In genomic region chr19:8371011-8371804, GRCh38 we compare ENCODE assay signal across 18 cellular contexts. TPM values are rescaled to one million over a fixed set of nuclear protein-coding genes. Genes with fewer than 3 reads are reported as not detected.
A peak's percentile ranks its signal among the peaks of the same experiment; 100 is the strongest.
DNase-seq lines count a peak whose midpoint lies in the region; ATAC-seq and TF ChIP-seq lines count a peak whose summit lies in the region.
"Had no signal": no experiment of that assay in that cellular context is flagged by ENCODE, and none has a peak within 500 bp of the region (broad histone marks: within the 10 kb centered on the region; RNA-seq: fewer than 3 reads in every experiment).

No MANE protein-coding gene starts in this region.

- no peaks in the 10 kb centered on the region for H3K27me3 Mint-ChIP-seq in chondrocyte (ENCODE audit: low read depth)

- H2BK5ac ChIP-seq in mesenchymal stem cell (ENCODE audit: low read depth, low read length, poor library complexity, severe bottlenecking), result no peak overlapping the region

- H3K9ac ChIP-seq in mesenchymal stem cell (ENCODE audit: low read length), result peak overlapping the region; percentile 51
- H3K9ac ChIP-seq: neural progenitor cell had no signal

- no peak for TF ChIP-seq CTCF in chondrocyte (IDR thresholded peaks at IDR 0.05)
- TF ChIP-seq CTCF in tibial nerve (IDR thresholded peaks at IDR 0.05), result no peak

- DNase-seq in right cardiac atrium, result peak in 2 of 3 donors; percentile 51 to 73
- DNase-seq in cardiac septum (ENCODE audit: low spot score), result no peak
- DNase-seq in chondrocyte (ENCODE audit: low spot score), result peak; percentile 85
- DNase-seq in mesenchymal stem cell, result no peak
- no peak for DNase-seq in tibial nerve (ENCODE audit: low spot score in 2 of 2)
- DNase-seq in cortex of kidney (lab: John Stamatoyannopoulos, UW), result no peak
- DNase-seq in RKO (ENCODE audit: low spot score), result no peak
- DNase-seq: activated CD4-positive, CD25-positive, alpha-beta regulatory T cell; activated naive CD4-positive, alpha-beta T cell treated with anti-CD3 and anti-CD28 coated beads, Interleukin-2, amount 10 ng/mL, durations not matched to agents 7 days and 5 days; H9; mesendoderm; NCI-H2081 treated with DMSO at 0.1 percent for 48 hours; uterus had no signal

- H3K23ac ChIP-seq in mesenchymal stem cell (ENCODE audit: low read length in 2 of 2), result no peak overlapping the region

- H3K4me2 ChIP-seq in mesenchymal stem cell (ENCODE audit: low read length, poor library complexity, severe bottlenecking), result no peak overlapping the region
- H3K4me2 ChIP-seq: neural progenitor cell had no signal

- H2BK120ac ChIP-seq in mesenchymal stem cell (ENCODE audit: low read depth, low read length), result peak overlapping the region; percentile 61

- peak overlapping the region in 1 of 2 experiments; percentile 46 for H3K4ac ChIP-seq in mesenchymal stem cell (ENCODE audit: low read depth in 1 of 2, low read length in 2 of 2)

- peaks cover 59 to 62% of the 10 kb centered on the region in 2 experiments for H3K36me3 ChIP-seq in mesenchymal stem cell (ENCODE audit: control insufficient read depth in 1 of 2, insufficient read depth in 2 of 2, low read depth in 1 of 2, low read length in 2 of 2)
- H3K36me3 ChIP-seq in tibial nerve, result peaks cover 0 to 39% (median 0%) of the 10 kb centered on the region in 3 donors
- H3K36me3 ChIP-seq: cardiac muscle cell, neural progenitor cell, uterus had no signal

- WGBS in right cardiac atrium, result 75% methylated on average over 28 of the region's 28 CpGs
- 87% methylated on average over 27 of the region's 28 CpGs for WGBS in mesenchymal stem cell
- WGBS in tibial nerve, 2 donors, result 75 to 78% methylated on average over 18 to 23 of the region's 28 CpGs

- H3K9me3 Mint-ChIP-seq in chondrocyte (ENCODE audit: low read depth), result no peaks in the 10 kb centered on the region
- H3K9me3 Mint-ChIP-seq: activated naive CD4-positive, alpha-beta T cell treated with anti-CD3 and anti-CD28 coated beads, Interleukin-2, amount 10 ng/mL, durations not matched to agents 7 days and 5 days; H9; neural progenitor cell; stimulated activated effector memory CD8-positive, alpha-beta T cell treated with anti-CD3 and anti-CD28 coated beads, Interleukin-12 subunit alpha, Interleukin-12 subunit beta, amount 100 ng/mL, for 72 hours had no signal

- peak overlapping the region; percentile 2 for H3K27ac ChIP-seq in right cardiac atrium (ENCODE audit: low read length)
- H3K27ac ChIP-seq in mesenchymal stem cell (ENCODE audit: low read length, poor library complexity, severe bottlenecking), result no peak overlapping the region
- peak overlapping the region; percentile 10 to 93 (median 59) for H3K27ac ChIP-seq in tibial nerve
- H3K27ac ChIP-seq: cardiac muscle cell, neural progenitor cell, uterus had no signal

- H3K4me3 ChIP-seq in right cardiac atrium (ENCODE audit: low read length), result no peak overlapping the region
- H3K4me3 ChIP-seq in mesenchymal stem cell (ENCODE audit: insufficient read depth in 1 of 2, low read depth in 1 of 2, low read length in 2 of 2), result no peak overlapping the region
- H3K4me3 ChIP-seq in tibial nerve, result peak overlapping the region in 1 of 4 donors; percentile 37
- H3K4me3 ChIP-seq: cardiac muscle cell, GM12878, neural progenitor cell, uterus had no signal

- no peak overlapping the region for H3K4me3 Mint-ChIP-seq in chondrocyte (ENCODE audit: unreplicated experiment)
- H3K4me3 Mint-ChIP-seq: activated naive CD4-positive, alpha-beta T cell treated with anti-CD3 and anti-CD28 coated beads, Interleukin-2, amount 10 ng/mL, durations not matched to agents 7 days and 5 days; H9; neural progenitor cell; stimulated activated effector memory CD8-positive, alpha-beta T cell treated with anti-CD3 and anti-CD28 coated beads, Interleukin-12 subunit alpha, Interleukin-12 subunit beta, amount 100 ng/mL, for 72 hours had no signal

- H3K27ac Mint-ChIP-seq in chondrocyte (ENCODE audit: unreplicated experiment), result peak overlapping the region; percentile 84
- H3K27ac Mint-ChIP-seq: activated naive CD4-positive, alpha-beta T cell treated with anti-CD3 and anti-CD28 coated beads, Interleukin-2, amount 10 ng/mL, durations not matched to agents 7 days and 5 days; neural progenitor cell; stimulated activated effector memory CD8-positive, alpha-beta T cell treated with anti-CD3 and anti-CD28 coated beads, Interleukin-12 subunit alpha, Interleukin-12 subunit beta, amount 100 ng/mL, for 72 hours had no signal

- H3K9me3 ChIP-seq in right cardiac atrium (ENCODE audit: control insufficient read depth, low read length) (no peaks in the 10 kb centered on the region), mesenchymal stem cell (ENCODE audit: control insufficient read depth, low read length) (no peaks in the 10 kb centered on the region), tibial nerve (no peaks in the 10 kb centered on the region)
- H3K9me3 ChIP-seq: uterus had no signal

- ATAC-seq in right cardiac atrium (peak; percentile 15 to 33), GM19324 (IDR thresholded peaks at IDR 0.05; ENCODE audit: low FRiP score, unreplicated experiment) (no peak)
- ATAC-seq: GM12878; stimulated activated effector memory CD8-positive, alpha-beta T cell treated with anti-CD3 and anti-CD28 coated beads, Interleukin-12 subunit alpha, Interleukin-12 subunit beta, amount 100 ng/mL, for 72 hours had no signal

- peak overlapping the region; percentile 1 to 28 for H2BK12ac ChIP-seq in mesenchymal stem cell (ENCODE audit: low read length in 2 of 2)

- no peak for TF ChIP-seq POLR2A in tibial nerve (IDR thresholded peaks at IDR 0.05)

- peak overlapping the region; percentile 80 for H2AK5ac ChIP-seq in mesenchymal stem cell (ENCODE audit: low read length, severe bottlenecking)

- H4K8ac ChIP-seq in mesenchymal stem cell (ENCODE audit: low read length), result peak overlapping the region; percentile 69

- intact Hi-C loops in right cardiac atrium (cut with DNase I), result no loop called here
- intact Hi-C loops in cardiac septum (cut with DNase I), result no loop called here

- peaks cover 14% of the 10 kb centered on the region for H3K79me1 ChIP-seq in mesenchymal stem cell (replicated peaks; ENCODE audit: low read length, poor library complexity, severe bottlenecking)

- H2BK15ac ChIP-seq in mesenchymal stem cell (ENCODE audit: low read depth, poor library complexity, severe bottlenecking), result peak overlapping the region; percentile 68

- peaks cover 47% of the 10 kb centered on the region for H3K4me1 Mint-ChIP-seq in chondrocyte (ENCODE audit: low read depth)

- no peak overlapping the region for H3K14ac ChIP-seq in mesenchymal stem cell (ENCODE audit: low read length in 2 of 2)

- TF ChIP-seq EP300 in tibial nerve (IDR thresholded peaks at IDR 0.05), result no peak

- H3K4me1 ChIP-seq in right cardiac atrium (ENCODE audit: control insufficient read depth, insufficient read depth, low read length) (peaks cover 19% of the 10 kb centered on the region), mesenchymal stem cell (ENCODE audit: control insufficient read depth, insufficient read depth, low read depth, low read length) (peaks cover 38% of the 10 kb centered on the region), tibial nerve (peaks cover 0 to 66% (median 37%) of the 10 kb centered on the region in 4 donors)
- H3K4me1 ChIP-seq: uterus had no signal

- H3K27me3 ChIP-seq in right cardiac atrium (ENCODE audit: control insufficient read depth, insufficient read depth) (no peaks in the 10 kb centered on the region), mesenchymal stem cell (ENCODE audit: control insufficient read depth in 1 of 2, insufficient read depth in 1 of 2, low read length in 2 of 2) (no peaks in the 10 kb centered on the region), tibial nerve (no peaks in the 10 kb centered on the region)
- H3K27me3 ChIP-seq: cardiac muscle cell, uterus had no signal

- peaks cover 15% of the 10 kb centered on the region for H3K36me3 Mint-ChIP-seq in chondrocyte (ENCODE audit: low read depth)
- H3K36me3 Mint-ChIP-seq: activated naive CD4-positive, alpha-beta T cell treated with anti-CD3 and anti-CD28 coated beads, Interleukin-2, amount 10 ng/mL, durations not matched to agents 7 days and 5 days had no signal

- H4K91ac ChIP-seq in mesenchymal stem cell (ENCODE audit: low read length), result peak overlapping the region; percentile 54

- H3K18ac ChIP-seq in mesenchymal stem cell (ENCODE audit: low read depth in 1 of 2, low read length in 2 of 2), result peak overlapping the region; percentile 28 to 31

- no peak overlapping the region for H2AFZ ChIP-seq in mesenchymal stem cell (ENCODE audit: low read depth, low read length)
- H2AFZ ChIP-seq: neural progenitor cell had no signal

RNA-seq across cellular contexts. Expression of gene ANGPTL4, which starts 7.3 kb away (rescaled TPM):
- total RNA-seq in right cardiac atrium, result 10 to 100 TPM in 1 of 4 donors, 1 to 10 TPM in 3; 5.9 to 89.3 (median 7.8) TPM
- polyA plus RNA-seq in right cardiac atrium, result 24.1 TPM
- total RNA-seq in cardiac septum, result 4.1 TPM
- total RNA-seq in chondrocyte, result 56.4 to 143 TPM (median 127 TPM) in 3 replicates
- polyA plus RNA-seq in mesenchymal stem cell (2013, experiment 1 of 2), result 48.8 TPM
- 48.5 TPM for polyA plus RNA-seq in mesenchymal stem cell (2013, experiment 2 of 2)
- total RNA-seq in tibial nerve, result 100 to 1,000 TPM in 1 of 4 donors, 10 to 100 TPM in 3; 52.2 to 256 (median 75.6) TPM
- total RNA-seq: GM12878 had no signal

RNA-seq across cellular contexts. Expression of gene RAB11B, which starts 19.0 kb away (rescaled TPM):
- total RNA-seq in right cardiac atrium (100 to 1,000 TPM; 145 to 201 (median 158) TPM), cardiac septum (132 TPM), chondrocyte (96.4 to 106 TPM (median 104 TPM) in 3 replicates), tibial nerve (100 to 1,000 TPM in 1 of 4 donors, 10 to 100 TPM in 3; 35.6 to 147 (median 68.9) TPM)
- 157 TPM for polyA plus RNA-seq in right cardiac atrium
- 90.1 TPM for polyA plus RNA-seq in mesenchymal stem cell (2013, experiment 1 of 2)
- polyA plus RNA-seq in mesenchymal stem cell (2013, experiment 2 of 2), result 92.4 TPM

RNA-seq across cellular contexts. Expression of gene KANK3, which starts 28.1 kb away (rescaled TPM):
- 10 to 100 TPM; 10.1 to 14.0 (median 13.2) TPM for total RNA-seq in right cardiac atrium
- 12.5 TPM for polyA plus RNA-seq in right cardiac atrium
- total RNA-seq in cardiac septum, result 13.1 TPM
- 0.56 to 1.2 TPM (median 1.2 TPM) in 3 replicates for total RNA-seq in chondrocyte
- polyA plus RNA-seq in mesenchymal stem cell (2013, experiment 1 of 2), result 0.14 TPM
- 0.23 TPM for polyA plus RNA-seq in mesenchymal stem cell (2013, experiment 2 of 2)
- 10 to 100 TPM; 13.8 to 34.8 (median 20.1) TPM for total RNA-seq in tibial nerve

RNA-seq across cellular contexts. Expression of gene MARCHF2, which starts 41.9 kb away (rescaled TPM):
- total RNA-seq in right cardiac atrium (100 to 1,000 TPM in 3 of 4 donors, 10 to 100 TPM in 1; 94.2 to 106 (median 104) TPM), cardiac septum (84.3 TPM), chondrocyte (35.0 to 42.5 TPM (median 37.5 TPM) in 3 replicates), tibial nerve (100 to 1,000 TPM; 149 to 242 (median 184) TPM)
- 107 TPM for polyA plus RNA-seq in right cardiac atrium
- 42.1 TPM for polyA plus RNA-seq in mesenchymal stem cell (2013, experiment 1 of 2)
- 39.4 TPM for polyA plus RNA-seq in mesenchymal stem cell (2013, experiment 2 of 2)

RNA-seq across cellular contexts. Expression of gene RPS28, which starts 49.9 kb away (rescaled TPM):
- total RNA-seq in right cardiac atrium (1,000 to 10,000 TPM in 2 of 4 donors, 100 to 1,000 TPM in 2; 887 to 1,230 (median 1,019) TPM), cardiac septum (669 TPM), chondrocyte (1,057 to 1,248 TPM (median 1,100 TPM) in 3 replicates), tibial nerve (100 to 1,000 TPM; 398 to 559 (median 412) TPM)
- polyA plus RNA-seq in right cardiac atrium, result 621 TPM
- 1,490 TPM for polyA plus RNA-seq in mesenchymal stem cell (2013, experiment 1 of 2)
- 1,615 TPM for polyA plus RNA-seq in mesenchymal stem cell (2013, experiment 2 of 2)

Comparison
In these comparisons a context has a peak if more than half of its experiments do, and no peak if none do; other contexts are left out.
1. DNase-seq: peak in right cardiac atrium (2 of 3) and chondrocyte (single experiment); none in cardiac septum (single experiment), mesenchymal stem cell (single experiment), tibial nerve (0 of 2), cortex of kidney (single experiment) and RKO (single experiment).